ENCODE assay signal across 8 cellular contexts in genomic region chr2:3805120-3805519, GRCh38.
A peak's percentile ranks its signal among the peaks of the same experiment; 100 is the strongest.
DNase-seq lines count a peak whose midpoint lies in the region; ATAC-seq and TF ChIP-seq lines count a peak whose summit lies in the region.

No MANE protein-coding gene starts in this region.

- no peak overlapping the region for H2AFZ ChIP-seq in neural cell (ENCODE audit: low read depth, low read length)

- H3K4me1 Mint-ChIP-seq in stimulated activated naive CD8-positive, alpha-beta T cell treated with anti-CD3 and anti-CD28 coated beads, Interleukin-15, amount 100 ng/mL, for 72 hours = no peaks in the 10 kb centered on the region

- H3K4me3 ChIP-seq in LNCaP clone FGC (ENCODE audit: low read depth, low read length) = no peak overlapping the region
- no peak overlapping the region for H3K4me3 ChIP-seq in brain microvascular endothelial cell (ENCODE audit: low read depth, low read length)
- no peak overlapping the region for H3K4me3 ChIP-seq in neural cell (ENCODE audit: low read length)

- H3K4me3 Mint-ChIP-seq in stimulated activated naive CD8-positive, alpha-beta T cell treated with anti-CD3 and anti-CD28 coated beads, Interleukin-15, amount 100 ng/mL, for 72 hours = no peak overlapping the region

- no peak for TF ChIP-seq EP300 in neural cell (conservative IDR thresholded peaks at IDR 0.05; ENCODE audit: poor library complexity, severe bottlenecking)

- H4K20me1 ChIP-seq in neural cell (ENCODE audit: insufficient read depth) = no peaks in the 10 kb centered on the region

- H3K79me2 ChIP-seq in neural cell (replicated peaks; ENCODE audit: insufficient read depth, low read length) = no peaks in the 10 kb centered on the region

- no peak overlapping the region for H3K9ac ChIP-seq in neural cell (ENCODE audit: low read length)

- no peak overlapping the region for H3K27ac Mint-ChIP-seq in stimulated activated naive CD8-positive, alpha-beta T cell treated with anti-CD3 and anti-CD28 coated beads, Interleukin-15, amount 100 ng/mL, for 72 hours

- H3K4me2 ChIP-seq in neural cell (ENCODE audit: low read length) = no peak overlapping the region

- no peaks in the 10 kb centered on the region for H3K9me3 ChIP-seq in neural cell (ENCODE audit: low read length)

- no peaks in the 10 kb centered on the region for H3K36me3 ChIP-seq in brain microvascular endothelial cell (replicated peaks)
- H3K36me3 ChIP-seq in neural cell (ENCODE audit: insufficient read depth, low read length) = no peaks in the 10 kb centered on the region

- no peak for ATAC-seq in stimulated activated naive CD8-positive, alpha-beta T cell treated with anti-CD3 and anti-CD28 coated beads, Interleukin-15, amount 100 ng/mL, for 72 hours
- ATAC-seq in esophagus mucosa = no peak

- H3K27me3 Mint-ChIP-seq in stimulated activated naive CD8-positive, alpha-beta T cell treated with anti-CD3 and anti-CD28 coated beads, Interleukin-15, amount 100 ng/mL, for 72 hours = peaks cover 24% of the 10 kb centered on the region

- H3K27ac ChIP-seq in brain microvascular endothelial cell = no peak overlapping the region
- no peak overlapping the region for H3K27ac ChIP-seq in neural cell (ENCODE audit: low read length)

- peak; percentile 74 for TF ChIP-seq CTCF in LNCaP clone FGC (IDR thresholded peaks at IDR 0.05; ENCODE audit: control insufficient read depth, extremely low read depth, insufficient read depth)
- peak; percentile 66 for TF ChIP-seq CTCF in brain microvascular endothelial cell (IDR thresholded peaks at IDR 0.05; ENCODE audit: low read depth, low read length, missing control alignments)
- peak; percentile 25 for TF ChIP-seq CTCF in neural cell (IDR thresholded peaks at IDR 0.05; ENCODE audit: poor library complexity, severe bottlenecking)

- in situ Hi-C loops in brain microvascular endothelial cell (cut with HindIII; ENCODE audit: low pct_ligation_motif_present, low sequenced_read_pairs) = no loop called here

- no peaks in the 10 kb centered on the region for H3K27me3 ChIP-seq in brain microvascular endothelial cell (replicated peaks)
- no peaks in the 10 kb centered on the region for H3K27me3 ChIP-seq in neural cell (ENCODE audit: insufficient read depth, low read depth, low read length)

- TF ChIP-seq RAD21 in neural cell (conservative IDR thresholded peaks at IDR 0.05) = no peak

- peaks cover 5 to 8% of the 10 kb centered on the region in 2 donors for H3K9me3 Mint-ChIP-seq in stimulated activated naive CD8-positive, alpha-beta T cell treated with anti-CD3 and anti-CD28 coated beads, Interleukin-15, amount 100 ng/mL, for 72 hours

- peak; percentile 69 for DNase-seq in DMS 273 (lab: John Stamatoyannopoulos, UW; ENCODE audit: unreplicated experiment)
- DNase-seq in DMS 273 treated with DMSO at 0.1 percent for 48 hours (lab: John Stamatoyannopoulos, UW) = no peak
- DNase-seq in LNCaP clone FGC (ENCODE audit: low read depth) = no peak
- DNase-seq in brain microvascular endothelial cell = peak; percentile 12
- DNase-seq in stimulated activated naive CD8-positive, alpha-beta T cell treated with anti-CD3 and anti-CD28 coated beads, Interleukin-15, amount 100 ng/mL, for 72 hours = no peak
- no peak for DNase-seq in stimulated activated CD4-positive, alpha-beta T cell treated with anti-CD3 and anti-CD28 coated beads, Interleukin-4, amount 100 ng/mL, for 24 hours

- no peaks in the 10 kb centered on the region for H3K9me2 ChIP-seq in neural cell (ENCODE audit: insufficient read depth, low read length)

- H3F3A ChIP-seq in neural cell (ENCODE audit: insufficient read depth, low read length, poor library complexity, severe bottlenecking) = no peaks in the 10 kb centered on the region

TF ChIP-seq in neural cell, 6 proteins besides CTCF, POLR2A, EP300 and RAD21:
- TF ChIP-seq POLR2AphosphoS5 (IDR thresholded peaks at IDR 0.05) (no peak), EZH2 (IDR thresholded peaks at IDR 0.05; ENCODE audit: borderline replicate concordance, insufficient read depth, low read length, poor library complexity, severe bottlenecking) (no peak), SMC3 (conservative IDR thresholded peaks at IDR 0.05; ENCODE audit: poor library complexity) (no peak), MXI1 (conservative IDR thresholded peaks at IDR 0.05; ENCODE audit: poor library complexity, severe bottlenecking) (no peak), TAF1 (IDR thresholded peaks at IDR 0.05; ENCODE audit: low read depth) (no peak)
- TF ChIP-seq, protein P1, sequence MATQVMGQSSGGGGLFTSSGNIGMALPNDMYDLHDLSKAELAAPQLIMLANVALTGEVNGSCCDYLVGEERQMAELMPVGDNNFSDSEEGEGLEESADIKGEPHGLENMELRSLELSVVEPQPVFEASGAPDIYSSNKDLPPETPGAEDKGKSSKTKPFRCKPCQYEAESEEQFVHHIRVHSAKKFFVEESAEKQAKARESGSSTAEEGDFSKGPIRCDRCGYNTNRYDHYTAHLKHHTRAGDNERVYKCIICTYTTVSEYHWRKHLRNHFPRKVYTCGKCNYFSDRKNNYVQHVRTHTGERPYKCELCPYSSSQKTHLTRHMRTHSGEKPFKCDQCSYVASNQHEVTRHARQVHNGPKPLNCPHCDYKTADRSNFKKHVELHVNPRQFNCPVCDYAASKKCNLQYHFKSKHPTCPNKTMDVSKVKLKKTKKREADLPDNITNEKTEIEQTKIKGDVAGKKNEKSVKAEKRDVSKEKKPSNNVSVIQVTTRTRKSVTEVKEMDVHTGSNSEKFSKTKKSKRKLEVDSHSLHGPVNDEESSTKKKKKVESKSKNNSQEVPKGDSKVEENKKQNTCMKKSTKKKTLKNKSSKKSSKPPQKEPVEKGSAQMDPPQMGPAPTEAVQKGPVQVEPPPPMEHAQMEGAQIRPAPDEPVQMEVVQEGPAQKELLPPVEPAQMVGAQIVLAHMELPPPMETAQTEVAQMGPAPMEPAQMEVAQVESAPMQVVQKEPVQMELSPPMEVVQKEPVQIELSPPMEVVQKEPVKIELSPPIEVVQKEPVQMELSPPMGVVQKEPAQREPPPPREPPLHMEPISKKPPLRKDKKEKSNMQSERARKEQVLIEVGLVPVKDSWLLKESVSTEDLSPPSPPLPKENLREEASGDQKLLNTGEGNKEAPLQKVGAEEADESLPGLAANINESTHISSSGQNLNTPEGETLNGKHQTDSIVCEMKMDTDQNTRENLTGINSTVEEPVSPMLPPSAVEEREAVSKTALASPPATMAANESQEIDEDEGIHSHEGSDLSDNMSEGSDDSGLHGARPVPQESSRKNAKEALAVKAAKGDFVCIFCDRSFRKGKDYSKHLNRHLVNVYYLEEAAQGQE (IDR thresholded peaks at IDR 0.05; ENCODE audit: borderline replicate concordance) = no peak

Comparison
In these comparisons a context has a peak if more than half of its experiments do, and no peak if none do; other contexts are left out.
1. DNase-seq: peak in DMS 273 (single experiment) and brain microvascular endothelial cell (single experiment); none in DMS 273 treated with DMSO at 0.1 percent for 48 hours (single experiment), LNCaP clone FGC (single experiment), stimulated activated naive CD8-positive, alpha-beta T cell treated with anti-CD3 and anti-CD28 coated beads, Interleukin-15, amount 100 ng/mL, for 72 hours (0 of 2) and stimulated activated CD4-positive, alpha-beta T cell treated with anti-CD3 and anti-CD28 coated beads, Interleukin-4, amount 100 ng/mL, for 24 hours (single experiment).
2. Peak in every context shown above with its lines, with median percentiles within 50 percentile points of each other: CTCF ChIP-seq.